In the genomic region with DNA sequence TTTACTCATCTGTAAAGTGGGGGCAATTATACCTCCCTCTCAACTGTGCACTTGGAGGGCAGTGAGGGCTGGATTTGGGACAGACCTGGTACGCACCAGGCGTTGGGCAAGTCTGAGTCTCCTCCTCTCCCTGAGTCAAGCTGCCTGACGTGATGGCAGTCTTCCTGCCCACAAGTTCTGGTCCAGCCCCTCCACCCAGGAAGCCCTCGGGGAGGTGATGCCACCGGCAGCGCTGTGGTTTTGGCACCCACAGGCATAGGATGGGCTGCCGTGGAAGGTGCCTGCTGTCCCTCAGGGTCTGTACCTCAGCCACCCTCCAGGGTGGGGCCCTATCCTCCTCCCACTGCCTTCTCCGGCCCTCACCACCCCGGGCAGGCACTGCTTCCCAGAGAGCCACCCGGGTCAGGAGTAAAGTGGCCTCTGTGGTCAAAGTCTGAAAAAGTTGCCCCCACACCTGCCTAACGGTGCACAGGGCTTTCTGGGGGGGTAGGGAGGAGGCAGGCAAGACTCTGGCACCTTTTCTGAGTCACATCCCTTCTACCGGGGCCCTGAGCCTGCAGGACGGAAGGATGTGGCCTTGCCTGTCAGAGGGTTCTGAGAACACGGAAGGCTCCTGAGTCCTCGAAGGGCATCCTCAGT, we compare ENCODE assay signal across 10 cellular contexts. TPM values are rescaled to one million over a fixed set of nuclear protein-coding genes. Genes with fewer than 3 reads are reported as not detected.
DNase-seq lines count a peak whose midpoint lies in the region; ATAC-seq, FAIRE-seq and TF ChIP-seq lines count a peak whose summit lies in the region.
"Had no signal": no experiment of that assay in that cellular context is flagged by ENCODE, and none has a peak within 500 bp of the region (broad histone marks: within the 10 kb centered on the region; RNA-seq: fewer than 3 reads in every experiment).

No MANE protein-coding gene starts in this region.

- H3K27ac Mint-ChIP-seq in activated CD8-positive, alpha-beta T cell treated with anti-CD3 and anti-CD28 coated beads for 36 hours = peak overlapping the region; percentile 98

- H3K4me3 ChIP-seq in coronary artery = no peak overlapping the region

- intact Hi-C loops in activated CD8-positive, alpha-beta T cell treated with anti-CD3 and anti-CD28 coated beads for 36 hours (cut with micrococcal nuclease) = no loop called here

- no peaks in the 10 kb centered on the region for H3K9me3 Mint-ChIP-seq in activated CD8-positive, alpha-beta T cell treated with anti-CD3 and anti-CD28 coated beads for 36 hours

- CTCF ChIA-PET in activated CD8-positive, alpha-beta T cell treated with anti-CD3 and anti-CD28 coated beads for 36 hours (lab: Charles Lee) = no interaction called here

- ATAC-seq in activated CD8-positive, alpha-beta T cell treated with anti-CD3 and anti-CD28 coated beads for 36 hours = peak; percentile 83
- ATAC-seq in HG02798 (IDR thresholded peaks at IDR 0.05; ENCODE audit: poor library complexity, unreplicated experiment) (no peak), GM19395 (IDR thresholded peaks at IDR 0.05; ENCODE audit: unreplicated experiment) (no peak), GM21786 (IDR thresholded peaks at IDR 0.05; ENCODE audit: unreplicated experiment) (no peak)

- H3K4me1 Mint-ChIP-seq in activated CD8-positive, alpha-beta T cell treated with anti-CD3 and anti-CD28 coated beads for 36 hours (ENCODE audit: low read depth) = peaks cover 83% of the 10 kb centered on the region

- no peak for TF ChIP-seq CTCF in activated CD8-positive, alpha-beta T cell treated with anti-CD3 and anti-CD28 coated beads for 36 hours (IDR thresholded peaks at IDR 0.05)
- TF ChIP-seq CTCF in coronary artery (IDR thresholded peaks at IDR 0.05) = no peak

- peak overlapping the region; percentile 58 for H3K4me3 Mint-ChIP-seq in activated CD8-positive, alpha-beta T cell treated with anti-CD3 and anti-CD28 coated beads for 36 hours
- H3K4me3 Mint-ChIP-seq: brain had no signal

- POLR2A ChIA-PET in activated CD8-positive, alpha-beta T cell treated with anti-CD3 and anti-CD28 coated beads for 36 hours (lab: Charles Lee) = interaction anchor here (0.6 to 3.0 kb wide), 4 partner anchors 9 to 18 kb away, joined by 3 to 14 read pairs (median 4); a partner anchor contains a TSS

- DNase-seq in HTR-8/SVneo (ENCODE audit: insufficient read length, low spot score) = peak; percentile 26
- DNase-seq in activated CD8-positive, alpha-beta T cell treated with anti-CD3 and anti-CD28 coated beads for 36 hours = peak; percentile 95
- DNase-seq in epithelial cell of prostate (ENCODE audit: low read depth, low spot score) = peak; percentile 70
- DNase-seq in stimulated activated CD8-positive, alpha-beta memory T cell treated with anti-CD3 and anti-CD28 coated beads, Interleukin-2, amount 100 ng/mL, for 1 hour (ENCODE audit: low read depth in 2 of 2) = peak; percentile 70 to 77
- DNase-seq in coronary artery (ENCODE audit: low spot score) = no peak

- H3K27ac ChIP-seq in epithelial cell of prostate = peak overlapping the region; percentile 68
- no peak overlapping the region for H3K27ac ChIP-seq in coronary artery

- no peak for FAIRE-seq in HTR-8/SVneo (lab: Jason Lieb, UNC)

- no peaks in the 10 kb centered on the region for H3K27me3 Mint-ChIP-seq in activated CD8-positive, alpha-beta T cell treated with anti-CD3 and anti-CD28 coated beads for 36 hours

- peaks cover 5% of the 10 kb centered on the region for H3K36me3 Mint-ChIP-seq in activated CD8-positive, alpha-beta T cell treated with anti-CD3 and anti-CD28 coated beads for 36 hours (ENCODE audit: low read depth)
- H3K36me3 Mint-ChIP-seq: brain had no signal

RNA-seq across cellular contexts. Expression of a gene that starts 6.5 kb away (rescaled TPM):
- total RNA-seq in activated CD8-positive, alpha-beta T cell treated with anti-CD3 and anti-CD28 coated beads for 36 hours = 1 to 10 TPM; 6.8 to 7.1 TPM
- total RNA-seq: myocyte had no signal

RNA-seq across cellular contexts. Expression of a gene that starts 13.5 kb away (rescaled TPM):
- total RNA-seq in activated CD8-positive, alpha-beta T cell treated with anti-CD3 and anti-CD28 coated beads for 36 hours = 10 to 100 TPM; 66.0 to 66.5 TPM

RNA-seq across cellular contexts. Expression of a gene that starts 49.9 kb away (rescaled TPM):
- 10 to 100 TPM; 20.7 to 25.0 TPM for total RNA-seq in activated CD8-positive, alpha-beta T cell treated with anti-CD3 and anti-CD28 coated beads for 36 hours
